ENCODE assay signal across 9 cellular contexts in the genomic region with DNA sequence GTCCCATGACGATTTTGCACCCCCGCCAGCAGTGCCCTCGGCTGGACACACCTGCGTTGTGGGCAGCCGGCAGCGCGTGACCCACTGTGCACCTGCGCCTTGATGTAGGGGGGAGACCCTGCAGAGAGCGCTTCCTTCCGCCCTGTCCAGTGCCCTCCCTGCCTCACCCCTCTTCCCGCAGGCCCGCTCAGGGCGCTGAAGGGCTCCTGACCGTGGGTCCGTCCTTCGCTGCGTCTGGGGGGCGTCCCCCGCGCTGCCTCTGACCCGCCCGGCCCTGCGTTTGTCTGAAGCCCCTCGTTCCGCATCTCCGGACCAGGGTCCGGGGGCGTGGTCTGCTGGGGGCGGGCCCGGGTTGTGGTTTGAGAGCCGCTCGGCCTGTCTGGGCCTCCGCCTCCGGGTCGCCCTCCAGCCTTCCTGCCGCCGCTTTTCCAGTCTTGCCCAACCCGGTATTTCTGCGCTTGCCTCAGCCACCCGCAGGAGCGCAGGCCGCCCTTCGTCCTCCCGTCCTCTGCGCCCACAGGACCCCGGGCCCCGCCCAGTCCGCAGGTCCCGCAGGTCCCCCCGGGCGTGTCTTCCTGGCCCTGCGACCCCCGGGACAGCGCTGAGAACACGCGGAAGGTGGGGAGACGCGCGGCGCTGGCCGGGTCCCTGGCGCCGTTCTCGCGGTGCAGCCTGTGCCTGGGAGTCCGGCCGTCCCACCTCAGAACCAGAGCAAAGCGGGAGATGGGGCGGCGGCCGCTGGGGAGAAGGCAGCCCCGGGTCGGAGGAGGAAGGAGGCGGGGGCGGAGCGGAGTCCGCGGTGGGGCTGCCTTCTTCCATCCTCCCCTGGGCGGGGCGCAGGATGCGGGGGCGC. TPM values are rescaled to one million over a fixed set of nuclear protein-coding genes. Genes with fewer than 3 reads are reported as not detected.
DNase-seq lines count a peak whose midpoint lies in the region; ATAC-seq and TF ChIP-seq lines count a peak whose summit lies in the region.
"Had no signal": no experiment of that assay in that cellular context is flagged by ENCODE, and none has a peak within 500 bp of the region (broad histone marks: within the 10 kb centered on the region; RNA-seq: fewer than 3 reads in every experiment).

No MANE protein-coding gene starts in this region.

- H3K27me3 ChIP-seq in CD8-positive, alpha-beta T cell (ENCODE audit: insufficient read depth, low read length) = no peaks in the 10 kb centered on the region
- peaks cover 0 to 33% (median 17%) of the 10 kb centered on the region in 7 donors for H3K27me3 ChIP-seq in spleen (replicated peaks in 1 of 7)

- peak overlapping the region; percentile 80 for H3K4me3 Mint-ChIP-seq in CD8-positive, alpha-beta T cell

- peaks cover 22% of the 10 kb centered on the region for H3K36me3 Mint-ChIP-seq in CD8-positive, alpha-beta T cell

- CTCF ChIA-PET in CD8-positive, alpha-beta T cell (lab: Charles Lee) = no interaction called here

- no peaks in the 10 kb centered on the region for H3K9me3 Mint-ChIP-seq in CD8-positive, alpha-beta T cell

- H3K9me3 ChIP-seq in CD8-positive, alpha-beta T cell (ENCODE audit: low read length) = no peaks in the 10 kb centered on the region
- no peaks in the 10 kb centered on the region for H3K9me3 ChIP-seq in spleen

- H3K4me1 ChIP-seq in CD8-positive, alpha-beta T cell (ENCODE audit: insufficient read depth, low read length) = peaks cover 48% of the 10 kb centered on the region
- H3K4me1 ChIP-seq in spleen = peaks cover 7 to 74% (median 48%) of the 10 kb centered on the region in 6 donors

- WGBS in spleen, 5 donors = 0 to 4% (median 2%) methylated on average over 30 to 81 of the region's 82 CpGs

- peak in 6 of 7 experiments; percentile 49 to 79 (median 62) for DNase-seq in CD8-positive, alpha-beta T cell
- DNase-seq in MV-4-11 (lab: John Stamatoyannopoulos, UW) = peak; percentile 63
- peak; percentile 50 for DNase-seq in activated naive CD4-positive, alpha-beta T cell treated with Interleukin-2 at 50 U/mL for 16 hours
- peak; percentile 65 for DNase-seq in left ventricle myocardium superior
- peak; percentile 95 for DNase-seq in spleen
- DNase-seq in HK-2 (ENCODE audit: unreplicated experiment) = no peak
- DNase-seq in superior temporal gyrus (ENCODE audit: extremely low spot score) = no peak

- intact Hi-C loops in CD8-positive, alpha-beta T cell (cut with DNase I, micrococcal nuclease) = loop anchor here (1.0 to 5.0 kb wide), 4 partner anchors 16 to 68 kb away; a partner anchor contains a TSS
- intact Hi-C loops in left ventricle myocardium superior (cut with micrococcal nuclease) = no loop called here
- intact Hi-C loops in spleen (cut with DNase I; ENCODE audit: low total_unique reads) = no loop called here

- ATAC-seq in CD8-positive, alpha-beta T cell = peak; percentile 39
- ATAC-seq in GM21447 (IDR thresholded peaks at IDR 0.05; ENCODE audit: unreplicated experiment) (peak; percentile 55), left ventricle myocardium superior (peak; percentile 61)

- peak overlapping the region; percentile 50 for H3K27ac ChIP-seq in CD8-positive, alpha-beta T cell (ENCODE audit: low read depth, low read length)
- peak overlapping the region; percentile 53 to 94 (median 86) for H3K27ac ChIP-seq in spleen

- H3K27ac Mint-ChIP-seq in CD8-positive, alpha-beta T cell = peak overlapping the region; percentile 87

- H3K27me3 Mint-ChIP-seq in CD8-positive, alpha-beta T cell (ENCODE audit: low read depth) = peaks cover 5% of the 10 kb centered on the region

- TF ChIP-seq CTCF in CD8-positive, alpha-beta T cell (IDR thresholded peaks at IDR 0.05) = no peak
- TF ChIP-seq CTCF in spleen (IDR thresholded peaks at IDR 0.05 in 8 of 11, conservative IDR thresholded peaks at IDR 0.05 in 3 of 11) = peak in 1 of 11 experiments; percentile 15

- peak overlapping the region; percentile 67 for H3K4me3 ChIP-seq in CD8-positive, alpha-beta T cell (ENCODE audit: low read depth, low read length)
- peak overlapping the region; percentile 52 to 76 (median 63) for H3K4me3 ChIP-seq in spleen

- peaks cover 13% of the 10 kb centered on the region for H3K36me3 ChIP-seq in CD8-positive, alpha-beta T cell (ENCODE audit: insufficient read depth, low read length)
- H3K36me3 ChIP-seq in spleen = peaks cover 0 to 41% (median 32%) of the 10 kb centered on the region in 6 donors

- peak in 1 of 3 donors; percentile 30 for TF ChIP-seq POLR2A in spleen (IDR thresholded peaks at IDR 0.05)

- peaks cover 33% of the 10 kb centered on the region for H3K4me1 Mint-ChIP-seq in CD8-positive, alpha-beta T cell (ENCODE audit: low read depth)

- POLR2A ChIA-PET in CD8-positive, alpha-beta T cell (lab: Charles Lee) = interaction anchor here (1.1 to 2.8 kb wide), 4 partner anchors 11 to 67 kb away, joined by 4 to 13 read pairs (median 6); no protein-coding TSS in a partner anchor

RNA-seq across cellular contexts. Expression of a gene that starts 4.0 kb away (rescaled TPM):
- total RNA-seq in CD8-positive, alpha-beta T cell = under 1 TPM; 0.56 to 0.81 TPM
- total RNA-seq in left ventricle myocardium superior (not detected), spleen (1 to 10 TPM in 1 of 7 donors, under 1 TPM in 1, not detected in 5; 0.82 to 1.2 TPM)
- polyA plus RNA-seq in spleen = under 1 TPM; 0.39 to 0.64 (median 0.47) TPM
- total RNA-seq: pulmonary artery endothelial cell had no signal

RNA-seq across cellular contexts. Expression of a gene that starts 16.5 kb away (rescaled TPM):
- 100 to 1,000 TPM; 312 to 320 TPM for total RNA-seq in CD8-positive, alpha-beta T cell
- total RNA-seq in left ventricle myocardium superior (48.6 TPM), spleen (100 to 1,000 TPM; 557 to 820 (median 628) TPM)
- 100 to 1,000 TPM; 649 to 925 (median 917) TPM for polyA plus RNA-seq in spleen

RNA-seq across cellular contexts. Expression of a gene that starts 28.5 kb away (rescaled TPM):
- total RNA-seq in CD8-positive, alpha-beta T cell = 100 to 1,000 TPM; 118 to 124 TPM
- total RNA-seq in left ventricle myocardium superior = 23.9 TPM
- 10 to 100 TPM; 24.1 to 49.3 (median 35.1) TPM for total RNA-seq in spleen
- 10 to 100 TPM; 35.1 to 74.9 (median 57.3) TPM for polyA plus RNA-seq in spleen

RNA-seq across cellular contexts. Expression of a gene that starts 51.9 kb away (rescaled TPM):
- total RNA-seq in CD8-positive, alpha-beta T cell = 1 to 10 TPM; 3.1 to 3.4 TPM
- total RNA-seq in left ventricle myocardium superior (3.8 TPM), spleen (1 to 10 TPM; 4.8 to 7.6 (median 6.0) TPM)
- 1 to 10 TPM; 5.6 to 7.8 (median 7.1) TPM for polyA plus RNA-seq in spleen

Comparison
In these comparisons a context has a peak if more than half of its experiments do, and no peak if none do; other contexts are left out.
1. DNase-seq: peak in CD8-positive, alpha-beta T cell (6 of 7), MV-4-11 (single experiment), activated naive CD4-positive, alpha-beta T cell treated with Interleukin-2 at 50 U/mL for 16 hours (single experiment), left ventricle myocardium superior (single experiment) and spleen (single experiment); none in HK-2 (single experiment) and superior temporal gyrus (single experiment).
2. intact Hi-C loops: an anchor here in CD8-positive, alpha-beta T cell (1.0 to 5.0 kb wide); none called in left ventricle myocardium superior and spleen.
3. Peak in every context shown above with its lines, with median percentiles within 50 percentile points of each other: ATAC-seq.